17 cellular contexts compared by ENCODE assay signal in genomic region chr2:121382744-121383143, GRCh38.
A peak's percentile ranks its signal among the peaks of the same experiment; 100 is the strongest.
DNase-seq lines count a peak whose midpoint lies in the region; ATAC-seq, FAIRE-seq and TF ChIP-seq lines count a peak whose summit lies in the region.
"Had no signal": no experiment of that assay in that cellular context is flagged by ENCODE, and none has a peak within 500 bp of the region (broad histone marks: within the 10 kb centered on the region; RNA-seq: fewer than 3 reads in every experiment).

No MANE protein-coding gene starts in this region.

- H3K4me2 ChIP-seq in H9 (ENCODE audit: insufficient read depth, insufficient read length, low read length): no peak overlapping the region
- H3K4me2 ChIP-seq in GM12878 (ENCODE audit: control insufficient read depth, insufficient read depth): no peak overlapping the region

- no peak overlapping the region for H3K4ac ChIP-seq in H9 (ENCODE audit: low read depth, low read length)

- no peak overlapping the region for H3K27ac ChIP-seq in H9 (ENCODE audit: insufficient read length, low read depth, low read length)
- no peak overlapping the region for H3K27ac ChIP-seq in GM12878 (ENCODE audit: control insufficient read depth, insufficient read depth)
- peak overlapping the region; percentile 1 for H3K27ac ChIP-seq in layer of hippocampus (ENCODE audit: low read depth, low read length)
- H3K27ac ChIP-seq: adrenal gland, prostate gland had no signal

- no peak overlapping the region for H3K14ac ChIP-seq in H9 (ENCODE audit: insufficient read depth, low read length)

- peaks cover 0 to 6% of the 10 kb centered on the region in 2 experiments; a peak in 2 of 4 replicates for H3K4me1 Mint-ChIP-seq in H9

- no peak for TF ChIP-seq EP300 in GM12878 (IDR thresholded peaks at IDR 0.05; ENCODE audit: borderline replicate concordance in 1 of 2, control insufficient read depth in 1 of 2, low read depth in 2 of 2, low read length in 2 of 2)

- no peak overlapping the region for H2BK120ac ChIP-seq in H9 (ENCODE audit: low read depth, low read length, poor library complexity, severe bottlenecking)

- intact Hi-C loops in GM12878 (cut with micrococcal nuclease; ENCODE audit: unreplicated experiment): no loop called here

- POLR2A ChIA-PET in GM12878 (lab: Charles Lee): no interaction called here

- no peak overlapping the region for H3K4me3 ChIP-seq in BE2C (ENCODE audit: low read depth, low read length)
- no peak overlapping the region for H3K4me3 ChIP-seq in GM12878
- H3K4me3 ChIP-seq: adrenal gland, prostate gland had no signal

- DNase-seq in BE2C (no peak), H9 (no peak), GM12878 (ENCODE audit: low read depth, low spot score) (no peak), NCI-H748 (lab: John Stamatoyannopoulos, UW; ENCODE audit: unreplicated experiment) (no peak), frontal cortex (ENCODE audit: low spot score in 2 of 2) (no peak), NK-92 (lab: John Stamatoyannopoulos, UW; ENCODE audit: unreplicated experiment) (no peak), NCI-H345 (lab: John Stamatoyannopoulos, UW) (no peak)
- DNase-seq: activated T-cell treated with anti-CD3 and anti-CD28 coated beads for 4 hours; adrenal gland; CD8-positive, alpha-beta T cell; effector memory CD8-positive, alpha-beta T cell; mesenchymal stem cell; NCI-H524; SIG-M5; stimulated activated CD4-positive, alpha-beta T cell treated with anti-CD3 and anti-CD28 coated beads, Interleukin-4, amount 100 ng/mL, for 1 hour had no signal

- no peaks in the 10 kb centered on the region for H3K9me3 Mint-ChIP-seq in H9
- H3K9me3 Mint-ChIP-seq: CD8-positive, alpha-beta T cell; effector memory CD8-positive, alpha-beta T cell had no signal

- H2BK15ac ChIP-seq in H9 (ENCODE audit: low read depth, low read length): no peak overlapping the region

- no peak overlapping the region for H3K23ac ChIP-seq in H9 (ENCODE audit: insufficient read length, low read depth, low read length)

- H3K79me2 ChIP-seq in H9 (ENCODE audit: insufficient read depth, low read length) (no peaks in the 10 kb centered on the region), GM12878 (ENCODE audit: control insufficient read depth, insufficient read depth, low read length) (no peaks in the 10 kb centered on the region)

- CTCF ChIA-PET in GM12878 (lab: Yijun Ruan, JAX): interaction anchor here (1.2 kb wide), 1 partner anchor 20 kb away, joined by 6 read pairs; no protein-coding TSS in a partner anchor

- H3K4me1 ChIP-seq in BE2C (no peaks in the 10 kb centered on the region), H9 (ENCODE audit: insufficient read depth, low read length) (no peaks in the 10 kb centered on the region), GM12878 (ENCODE audit: control insufficient read depth, insufficient read depth, low read length) (peaks cover 3% of the 10 kb centered on the region; the same call in 1 of the 2 replicates)
- H3K4me1 ChIP-seq: prostate gland had no signal

- H3K9ac ChIP-seq in H9 (ENCODE audit: extremely low read depth, insufficient read length, low read length) (no peak overlapping the region), GM12878 (ENCODE audit: control insufficient read depth, insufficient read depth, low read length) (no peak overlapping the region)

- no peak overlapping the region for H3T11ph ChIP-seq in H9 (ENCODE audit: low read length)

- in situ Hi-C loops in GM12878 (cut with MboI): no loop called here

- H2BK12ac ChIP-seq in H9 (ENCODE audit: insufficient read length, low read depth, low read length): no peak overlapping the region

- WGBS in H9 (ENCODE audit: extremely low coverage, insufficient read length, low lambda C conversion rate): no CpG with 5 or more reads among the region's 4 CpGs
- WGBS in GM12878 (ENCODE audit: insufficient coverage, insufficient replicate concordance, low lambda C conversion rate, missing lambda C conversion rate): 68% methylated on average over 4 of the region's 4 CpGs

- H3K23me2 ChIP-seq in H9 (ENCODE audit: insufficient read length, low read depth, low read length, poor library complexity, severe bottlenecking): no peaks in the 10 kb centered on the region

- H2AK5ac ChIP-seq in H9 (ENCODE audit: insufficient read length, low read length): no peak overlapping the region

- TF ChIP-seq CTCF in BE2C (IDR thresholded peaks at IDR 0.05; ENCODE audit: low read depth, low read length) (0 out of 2 replicates have a peak, but pooled peaks have one; percentile 7), H9 (conservative IDR thresholded peaks at IDR 0.05) (peak; percentile 52), GM12878 (IDR thresholded peaks at IDR 0.05 in 2 of 3, conservative IDR thresholded peaks at IDR 0.05 in 1 of 3; ENCODE audit: control insufficient read depth in 2 of 3, extremely low read depth in 1 of 3, insufficient read depth in 1 of 3, low read depth in 3 of 3, low read length in 3 of 3) (peak in 2 of 3 experiments; percentile 7 to 26; a peak in 1 of 6 replicates)

- no TSS peak for BruUV-seq in GM12878 (replicated peaks; lab: Mats Ljungman, UMichigan)

- H3K27ac Mint-ChIP-seq in H9: peak overlapping the region in 2 of 3 experiments; percentile 10 to 32; a peak in 1 of 7 replicates
- H3K27ac Mint-ChIP-seq: CD8-positive, alpha-beta T cell; effector memory CD8-positive, alpha-beta T cell had no signal

- peak; percentile 52 for ATAC-seq in GM12878
- ATAC-seq: CD8-positive, alpha-beta T cell; effector memory CD8-positive, alpha-beta T cell had no signal

- H3K9me3 ChIP-seq in BE2C: no peaks in the 10 kb centered on the region
- H3K9me3 ChIP-seq in H9 (ENCODE audit: control insufficient read depth, low read depth, low read length): no peaks in the 10 kb centered on the region
- no peaks in the 10 kb centered on the region for H3K9me3 ChIP-seq in GM12878 (replicated peaks; ENCODE audit: control insufficient read depth, insufficient read depth, low read length)
- H3K9me3 ChIP-seq: adrenal gland, prostate gland had no signal

- no peaks in the 10 kb centered on the region for H3K27me3 Mint-ChIP-seq in H9 (ENCODE audit: low read depth)
- H3K27me3 Mint-ChIP-seq: effector memory CD8-positive, alpha-beta T cell had no signal

- H3K4me3 Mint-ChIP-seq in H9: no peak overlapping the region
- H3K4me3 Mint-ChIP-seq: CD8-positive, alpha-beta T cell; effector memory CD8-positive, alpha-beta T cell had no signal

- no peak overlapping the region for H4K8ac ChIP-seq in H9 (replicated peaks; ENCODE audit: insufficient read length, low read depth, low read length)

- H2BK5ac ChIP-seq in H9 (ENCODE audit: insufficient read length, low read length): no peak overlapping the region

- no peak for TF ChIP-seq RAD21 in GM12878 (IDR thresholded peaks at IDR 0.05; ENCODE audit: insufficient read depth, low read depth, low read length)

- no peak overlapping the region for H2BK20ac ChIP-seq in H9 (ENCODE audit: low read depth, low read length, poor library complexity, severe bottlenecking)

- no peak overlapping the region for H3K56ac ChIP-seq in H9 (ENCODE audit: insufficient read length, low read depth, low read length)

- H4K91ac ChIP-seq in H9 (ENCODE audit: insufficient read length, low read depth, low read length): no peak overlapping the region

- SMC1A ChIA-PET in GM12878 (lab: Charles Lee; ENCODE audit: uncharacterized antibody, unreplicated experiment): interaction anchor here (0.6 kb wide), 1 partner anchor 594 kb away, joined by 4 read pairs; no protein-coding TSS in a partner anchor

- FAIRE-seq in GM12878 (lab: Jason Lieb, UNC) (no peak), frontal cortex (lab: Jason Lieb, UNC) (no peak)

- no peak for TF ChIP-seq POLR2A in GM12878 (IDR thresholded peaks at IDR 0.05; ENCODE audit: low read depth, low read length)

- H2AFZ ChIP-seq in H9 (ENCODE audit: low read length) (no peak overlapping the region), GM12878 (ENCODE audit: control insufficient read depth, low read depth, low read length) (no peak overlapping the region)

- RAD21 ChIA-PET in GM12878 (lab: Charles Lee; ENCODE audit: unreplicated experiment): no interaction called here

- no peak overlapping the region for H4K5ac ChIP-seq in H9 (ENCODE audit: insufficient read length, low read depth, low read length)

- no peak overlapping the region for H3K18ac ChIP-seq in H9 (ENCODE audit: insufficient read length, low read depth, low read length)

- H3K27me3 ChIP-seq in BE2C: no peaks in the 10 kb centered on the region
- H3K27me3 ChIP-seq in H9 (ENCODE audit: insufficient read depth, low read length): no peaks in the 10 kb centered on the region
- H3K27me3 ChIP-seq in GM12878 (replicated peaks in 1 of 2; ENCODE audit: control insufficient read depth in 2 of 2, insufficient read depth in 2 of 2, low read length in 1 of 2): no peaks in the 10 kb centered on the region
- H3K27me3 ChIP-seq in layer of hippocampus (ENCODE audit: control insufficient read depth, insufficient read depth, low read length): no peaks in the 10 kb centered on the region
- H3K27me3 ChIP-seq: adrenal gland had no signal

- H3K36me3 ChIP-seq in BE2C: peaks cover 5% of the 10 kb centered on the region; the same call in 1 of the 2 replicates
- H3K36me3 ChIP-seq in GM12878 (ENCODE audit: control insufficient read depth in 2 of 2, insufficient read depth in 2 of 2, low read length in 1 of 2): peaks cover 19 to 35% of the 10 kb centered on the region in 2 experiments

- H3K79me1 ChIP-seq in H9 (ENCODE audit: insufficient read depth, low read depth, low read length, poor library complexity, severe bottlenecking): no peaks in the 10 kb centered on the region

- no peaks in the 10 kb centered on the region for H4K20me1 ChIP-seq in H9 (ENCODE audit: control insufficient read depth, insufficient read depth, insufficient read length)
- H4K20me1 ChIP-seq in GM12878 (ENCODE audit: control insufficient read depth, insufficient read depth): no peaks in the 10 kb centered on the region

- peaks cover 25 to 59% (median 58%) of the 10 kb centered on the region in 3 experiments; a peak in 6 of 7 replicates for H3K36me3 Mint-ChIP-seq in H9 (ENCODE audit: insufficient read depth in 1 of 3, low read depth in 3 of 3)

TF ChIP-seq in GM12878, 131 proteins besides CTCF, POLR2A, EP300 and RAD21:
- TF ChIP-seq MEF2B (IDR thresholded peaks at IDR 0.05; ENCODE audit: partially characterized antibody, poor library complexity, severe bottlenecking) (peak; percentile 70), JUNB (IDR thresholded peaks at IDR 0.05) (no peak)
